In genomic region chr6:155493694-155494143, GRCh38 we compare ENCODE assay signal across 9 cellular contexts. TPM values are rescaled to one million over a fixed set of nuclear protein-coding genes. Genes with fewer than 3 reads are reported as not detected.
A peak's percentile ranks its signal among the peaks of the same experiment; 100 is the strongest.
DNase-seq lines count a peak whose midpoint lies in the region; ATAC-seq and TF ChIP-seq lines count a peak whose summit lies in the region.
"Had no signal": no experiment of that assay in that cellular context is flagged by ENCODE, and none has a peak within 500 bp of the region (broad histone marks: within the 10 kb centered on the region; RNA-seq: fewer than 3 reads in every experiment).

No MANE protein-coding gene starts in this region.

- no peaks in the 10 kb centered on the region for H3K9me3 Mint-ChIP-seq in T-helper 2 cell treated with Interferon-gamma antibody and Interleukin-4, amounts not matched to agents 5 μg/mL and 100 μg/mL, for 36 hours

- WGBS in psoas muscle, 3 donors = 53 to 59% (median 55%) methylated on average over 4 of the region's 4 CpGs

- peak overlapping the region; percentile 54 for H3K27ac ChIP-seq in psoas muscle
- H3K27ac ChIP-seq: C4-2B had no signal

- H3K9me3 ChIP-seq in psoas muscle = no peaks in the 10 kb centered on the region

- ATAC-seq in HG02623 (IDR thresholded peaks at IDR 0.05; ENCODE audit: unreplicated experiment) (peak; percentile 92), psoas muscle (peak; percentile 64 to 83 (median 74))

- no peaks in the 10 kb centered on the region for H3K4me1 Mint-ChIP-seq in T-helper 2 cell treated with Interferon-gamma antibody and Interleukin-4, amounts not matched to agents 5 μg/mL and 100 μg/mL, for 36 hours (ENCODE audit: low read depth)

- DNase-seq in T-helper 2 cell treated with Interferon-gamma antibody and Interleukin-4, amounts not matched to agents 5 μg/mL and 100 μg/mL, for 36 hours (ENCODE audit: low spot score) = peak; percentile 18
- no peak for DNase-seq in T-helper 2 cell
- peak; percentile 87 for DNase-seq in NOMO-1 treated with DMSO at 0.1 percent for 48 hours (lab: John Stamatoyannopoulos, UW; ENCODE audit: unreplicated experiment)
- DNase-seq in epidermal melanocyte (ENCODE audit: insufficient read length, low spot score) = peak; percentile 88
- DNase-seq in psoas muscle = peak in 1 of 2 donors; percentile 37
- no peak for DNase-seq in activated gamma-delta T cell treated with Interleukin-2 at 50 U/mL for 16 hours
- DNase-seq in cortex of kidney (lab: John Stamatoyannopoulos, UW) = no peak

- intact Hi-C loops in psoas muscle (cut with DNase I) = no loop called here

- H3K36me3 Mint-ChIP-seq in T-helper 2 cell treated with Interferon-gamma antibody and Interleukin-4, amounts not matched to agents 5 μg/mL and 100 μg/mL, for 36 hours (ENCODE audit: low read depth) = no peaks in the 10 kb centered on the region

- no peaks in the 10 kb centered on the region for H3K27me3 ChIP-seq in psoas muscle (ENCODE audit: insufficient read depth in 3 of 3, low read length in 2 of 3)

- no peak overlapping the region for H3K4me3 Mint-ChIP-seq in T-helper 2 cell treated with Interferon-gamma antibody and Interleukin-4, amounts not matched to agents 5 μg/mL and 100 μg/mL, for 36 hours

- H3K4me1 ChIP-seq in psoas muscle = no peaks in the 10 kb centered on the region

- no peak overlapping the region for H3K4me3 ChIP-seq in psoas muscle

- no peak overlapping the region for H3K27ac Mint-ChIP-seq in T-helper 2 cell treated with Interferon-gamma antibody and Interleukin-4, amounts not matched to agents 5 μg/mL and 100 μg/mL, for 36 hours

- TF ChIP-seq CTCF in psoas muscle (IDR thresholded peaks at IDR 0.05) = no peak

- no peaks in the 10 kb centered on the region for H3K36me3 ChIP-seq in psoas muscle (ENCODE audit: insufficient read depth in 1 of 2, low read depth in 1 of 2)

- H3K27me3 Mint-ChIP-seq in T-helper 2 cell treated with Interferon-gamma antibody and Interleukin-4, amounts not matched to agents 5 μg/mL and 100 μg/mL, for 36 hours (ENCODE audit: low read depth) = no peaks in the 10 kb centered on the region

RNA-seq across cellular contexts. Expression of gene NOX3, which starts 38.1 kb away (rescaled TPM):
- total RNA-seq in psoas muscle = not detected
- not detected for polyA plus RNA-seq in psoas muscle

Comparison
In these comparisons a context has a peak if more than half of its experiments do, and no peak if none do; other contexts are left out.
1. DNase-seq: peak in T-helper 2 cell treated with Interferon-gamma antibody and Interleukin-4, amounts not matched to agents 5 μg/mL and 100 μg/mL, for 36 hours (single experiment), NOMO-1 treated with DMSO at 0.1 percent for 48 hours (single experiment) and epidermal melanocyte (single experiment); none in T-helper 2 cell (0 of 5), activated gamma-delta T cell treated with Interleukin-2 at 50 U/mL for 16 hours (single experiment) and cortex of kidney (single experiment).